ENCODE assay signal across 8 cellular contexts in genomic region chr11:67239795-67240574, GRCh38. TPM values are rescaled to one million over a fixed set of nuclear protein-coding genes. Genes with fewer than 3 reads are reported as not detected.
A peak's percentile ranks its signal among the peaks of the same experiment; 100 is the strongest.
DNase-seq lines count a peak whose midpoint lies in the region; ATAC-seq and TF ChIP-seq lines count a peak whose summit lies in the region.

No MANE protein-coding gene starts in this region.

- no peaks in the 10 kb centered on the region for H3K27me3 ChIP-seq in HUES48 (ENCODE audit: control insufficient read depth, insufficient read depth, low read length)
- H3K27me3 ChIP-seq in NT2/D1 (ENCODE audit: insufficient read depth, insufficient read length), result no peaks in the 10 kb centered on the region
- no peaks in the 10 kb centered on the region for H3K27me3 ChIP-seq in endodermal cell (ENCODE audit: control insufficient read depth, insufficient read depth, low read length, poor library complexity, severe bottlenecking)

- no peaks in the 10 kb centered on the region for H3K9me3 ChIP-seq in HUES48 (ENCODE audit: control insufficient read depth, insufficient read depth, low read length)
- no peaks in the 10 kb centered on the region for H3K9me3 ChIP-seq in NT2/D1 (ENCODE audit: insufficient read depth, low read length)
- no peaks in the 10 kb centered on the region for H3K9me3 ChIP-seq in endodermal cell (ENCODE audit: control insufficient read depth, low read length)

- peaks cover 23% of the 10 kb centered on the region for H3K4me1 ChIP-seq in HUES48 (ENCODE audit: control insufficient read depth, insufficient read depth, low read length)
- peaks cover 8% of the 10 kb centered on the region for H3K4me1 ChIP-seq in NT2/D1 (ENCODE audit: insufficient read depth, insufficient read length)
- H3K4me1 ChIP-seq in endodermal cell (ENCODE audit: control insufficient read depth, insufficient read depth, low read length), result peaks cover 21% of the 10 kb centered on the region

- H3K4me3 ChIP-seq in HUES48 (ENCODE audit: low read depth, low read length) (peak overlapping the region; percentile 79), NT2/D1 (ENCODE audit: insufficient read length, low read depth) (peak overlapping the region; percentile 98), endodermal cell (ENCODE audit: low read length) (peak overlapping the region; percentile 98)

- H3K9ac ChIP-seq in HUES48 (ENCODE audit: low read depth, low read length) (peak overlapping the region; percentile 92), NT2/D1 (ENCODE audit: insufficient read length, low read depth) (peak overlapping the region; percentile 98), endodermal cell (ENCODE audit: extremely low read depth, low read length, poor library complexity, severe bottlenecking) (peak overlapping the region; percentile 99)

- no peak for TF ChIP-seq CTCF in endodermal cell (conservative IDR thresholded peaks at IDR 0.05)

- WGBS in endodermal cell (ENCODE audit: insufficient coverage in 1 of 2, insufficient read length in 1 of 2), 2 experiments, result 0% methylated on average over 17 to 31 of the region's 31 CpGs

- in situ Hi-C loops in Caki2 (cut with HindIII; ENCODE audit: low pct_unique_long_range_greater_than_20kb, low sequenced_read_pairs), result no loop called here

- peaks cover 34% of the 10 kb centered on the region for H3K4me1 Mint-ChIP-seq in endodermal cell

- H3K27ac ChIP-seq in HUES48 (ENCODE audit: low read depth, low read length) (peak overlapping the region; percentile 99), endodermal cell (ENCODE audit: low read depth, low read length) (peak overlapping the region; percentile 96)

- peak; percentile 98 for DNase-seq in Caki2 (ENCODE audit: low read depth)
- DNase-seq in NT2/D1 (ENCODE audit: low read depth, low spot score), result peak; percentile 100
- peak; percentile 93 for DNase-seq in activated CD8-positive, alpha-beta memory T cell treated with anti-CD3 and anti-CD28 coated beads, Interleukin-2, amount 50 U/mL, for 24 hours (ENCODE audit: extremely low read depth)
- peak; percentile 99 for DNase-seq in endodermal cell
- peak; percentile 96 for DNase-seq in mesenteric fat pad (ENCODE audit: low spot score)
- DNase-seq in stimulated activated CD8-positive, alpha-beta memory T cell treated with anti-CD3 and anti-CD28 coated beads, Interleukin-15, amount 100 ng/mL, for 1 hour (ENCODE audit: low read depth), result peak; percentile 89

- no peaks in the 10 kb centered on the region for H3K27me3 Mint-ChIP-seq in endodermal cell (ENCODE audit: insufficient read depth)

- H3K36me3 Mint-ChIP-seq in endodermal cell (ENCODE audit: low read depth), result peaks cover 36% of the 10 kb centered on the region

- no peaks in the 10 kb centered on the region for H3K9me3 Mint-ChIP-seq in endodermal cell

- peak overlapping the region; percentile 100 for H3K27ac Mint-ChIP-seq in endodermal cell

- ATAC-seq in GM21390 (IDR thresholded peaks at IDR 0.05; ENCODE audit: unreplicated experiment), result peak; percentile 84

- peak overlapping the region; percentile 99 for H3K4me3 Mint-ChIP-seq in endodermal cell

- H3K36me3 ChIP-seq in HUES48 (ENCODE audit: control insufficient read depth, insufficient read depth, low read length) (peaks cover 33% of the 10 kb centered on the region), NT2/D1 (ENCODE audit: insufficient read depth, insufficient read length, low read length) (peaks cover 45% of the 10 kb centered on the region), endodermal cell (ENCODE audit: control insufficient read depth, insufficient read depth, low read length) (peaks cover 32% of the 10 kb centered on the region)

RNA-seq across cellular contexts. Expression of gene GRK2, which starts 26.3 kb away (rescaled TPM):
- 31.7 and 37.1 TPM in 2 replicates for total RNA-seq in Caki2 (2014; rRNA removed; shearing (Covaris generic); ENCODE audit: low replicate concordance)
- 10 to 100 TPM; 58.0 to 61.7 TPM for total RNA-seq in endodermal cell
- 43.5 TPM for polyA plus RNA-seq in endodermal cell (2013, experiment 1 of 2)
- polyA plus RNA-seq in endodermal cell (2013, experiment 2 of 2), result 39.5 TPM
- total RNA-seq in mesenteric fat pad, result 60.2 TPM

RNA-seq across cellular contexts. Expression of gene ANKRD13D, which starts 49.1 kb away (rescaled TPM):
- total RNA-seq in Caki2 (2014; rRNA removed; shearing (Covaris generic); ENCODE audit: low replicate concordance), result 11.7 and 22.5 TPM in 2 replicates
- total RNA-seq in endodermal cell (10 to 100 TPM; 56.6 to 58.6 TPM), mesenteric fat pad (42.5 TPM)
- polyA plus RNA-seq in endodermal cell (2013, experiment 1 of 2), result 30.0 TPM
- polyA plus RNA-seq in endodermal cell (2013, experiment 2 of 2), result 27.5 TPM

Comparison
In these comparisons a context has a peak if more than half of its experiments do, and no peak if none do; other contexts are left out.
1. Peak in every context shown above with its lines: DNase-seq, ATAC-seq, H3K4me3 ChIP-seq and H3K27ac ChIP-seq.